In the genomic region with DNA sequence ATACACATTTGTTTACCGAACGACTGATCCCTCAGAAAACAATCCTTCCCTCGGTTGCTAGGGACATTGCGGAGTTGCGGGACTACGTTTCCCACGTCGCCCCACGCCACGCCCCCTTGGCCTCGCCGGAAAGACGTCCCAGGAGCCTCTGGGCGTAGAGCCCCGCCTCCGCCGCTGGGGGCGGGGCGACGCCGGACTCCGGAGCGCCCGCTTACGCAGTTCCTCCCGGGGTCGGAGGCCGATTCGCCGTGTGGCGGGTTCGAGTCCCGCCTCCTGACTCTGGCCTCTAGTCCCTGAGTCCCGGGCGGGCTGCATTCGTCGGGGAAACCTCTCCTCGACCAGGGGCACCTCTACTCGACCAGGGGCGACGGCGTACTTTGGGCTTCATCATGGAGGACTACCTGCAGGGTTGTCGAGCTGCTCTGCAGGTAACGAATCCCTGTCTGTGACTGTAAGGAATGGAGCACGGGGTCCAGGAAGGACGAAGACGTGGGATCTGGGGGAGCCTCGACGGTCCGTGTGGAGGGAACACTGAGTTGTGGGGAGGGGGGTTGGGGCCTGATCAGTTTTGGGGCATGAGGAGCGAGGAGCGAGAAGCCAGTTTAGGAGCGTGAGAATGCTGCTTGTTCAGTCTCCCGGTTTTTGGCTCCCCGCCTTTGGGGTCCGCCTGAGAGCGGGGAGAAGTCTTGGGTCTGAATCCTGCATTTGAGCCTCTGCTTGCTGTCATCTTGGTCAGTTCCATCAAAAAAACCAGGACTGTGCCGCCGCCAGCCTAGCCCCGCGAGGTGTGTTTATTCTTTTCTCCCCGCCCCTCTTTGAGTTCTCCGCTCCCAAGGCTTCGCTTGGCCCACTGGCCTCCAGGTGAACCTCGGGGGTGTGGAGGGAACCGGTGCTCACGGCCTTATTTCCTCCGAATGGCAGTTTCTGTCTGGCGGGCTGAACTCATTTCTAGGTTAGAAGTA, we compare ENCODE assay signal across 8 cellular contexts. TPM values are rescaled to one million over a fixed set of nuclear protein-coding genes. Genes with fewer than 3 reads are reported as not detected.
A peak's percentile ranks its signal among the peaks of the same experiment; 100 is the strongest.
DNase-seq lines count a peak whose midpoint lies in the region; ATAC-seq and TF ChIP-seq lines count a peak whose summit lies in the region.

A gene with protein sequence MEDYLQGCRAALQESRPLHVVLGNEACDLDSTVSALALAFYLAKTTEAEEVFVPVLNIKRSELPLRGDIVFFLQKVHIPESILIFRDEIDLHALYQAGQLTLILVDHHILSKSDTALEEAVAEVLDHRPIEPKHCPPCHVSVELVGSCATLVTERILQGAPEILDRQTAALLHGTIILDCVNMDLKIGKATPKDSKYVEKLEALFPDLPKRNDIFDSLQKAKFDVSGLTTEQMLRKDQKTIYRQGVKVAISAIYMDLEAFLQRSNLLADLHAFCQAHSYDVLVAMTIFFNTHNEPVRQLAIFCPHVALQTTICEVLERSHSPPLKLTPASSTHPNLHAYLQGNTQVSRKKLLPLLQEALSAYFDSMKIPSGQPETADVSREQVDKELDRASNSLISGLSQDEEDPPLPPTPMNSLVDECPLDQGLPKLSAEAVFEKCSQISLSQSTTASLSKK (plus strand): TSS at position 206 of the 962 bp plus-strand sequence. CDS start 184 bp downstream, at position 390.

- H3K9me3 ChIP-seq in Panc1 (ENCODE audit: control insufficient read depth, insufficient read depth, low read depth, low read length) = no peaks in the 10 kb centered on the region
- no peaks in the 10 kb centered on the region for H3K9me3 ChIP-seq in mucosa of rectum (ENCODE audit: control insufficient read depth in 2 of 2, low read length in 2 of 2)

- no peak; the same call in 1 of the 2 replicates for TF ChIP-seq CTCF in KMS-11 (conservative IDR thresholded peaks at IDR 0.05; ENCODE audit: low read depth, low read length)
- no peak for TF ChIP-seq CTCF in Panc1 (IDR thresholded peaks at IDR 0.05)

- DNase-seq in Caki2 (ENCODE audit: low read depth) (peak; percentile 95), Panc1 (ENCODE audit: low read depth, low spot score) (peak; percentile 91), erythroblast (lab: John Stamatoyannopoulos, UW) (peak; percentile 97)
- DNase-seq in activated T-cell treated with anti-CD3 and anti-CD28 coated beads, Interleukin-2, amount 50 U/mL, for 24 hours = peak; percentile 96
- DNase-seq in stimulated activated CD8-positive, alpha-beta memory T cell treated with anti-CD3 and anti-CD28 coated beads, Interleukin-4, amount 100 ng/mL, for 4 hours (ENCODE audit: low read depth in 2 of 2, low spot score in 1 of 2) = peak; percentile 83 to 92

- H3K79me2 ChIP-seq in KMS-11 (ENCODE audit: insufficient read depth, low read depth) = no peaks in the 10 kb centered on the region

- no peaks in the 10 kb centered on the region for H3K9me3 Mint-ChIP-seq in activated T-cell treated with anti-CD3 and anti-CD28 coated beads, Interleukin-2, amount 50 U/mL, for 24 hours

- POLR2A ChIA-PET in Panc1 (lab: Charles Lee) = no interaction called here

- ATAC-seq in GM21529 (IDR thresholded peaks at IDR 0.05; ENCODE audit: unreplicated experiment) (peak; percentile 66), Panc1 (peak; percentile 87)

- H3K36me3 Mint-ChIP-seq in activated T-cell treated with anti-CD3 and anti-CD28 coated beads, Interleukin-2, amount 50 U/mL, for 24 hours (ENCODE audit: low read depth) = peaks cover 25% of the 10 kb centered on the region

- intact Hi-C loops in Panc1 (cut with micrococcal nuclease; ENCODE audit: unreplicated experiment) = no loop called here

- CTCF ChIA-PET in Panc1 (lab: Charles Lee) = interaction anchor here (0.5 kb wide), 1 partner anchor 15 kb away, joined by 9 read pairs; no protein-coding TSS in a partner anchor

- peak within 1 kb of the TSS; percentile 84 for H2AFZ ChIP-seq in KMS-11 (ENCODE audit: low read depth)

- H3K4me3 ChIP-seq in KMS-11 (IDR thresholded peaks at IDR 0.05; ENCODE audit: insufficient read depth, low read depth, low read length) (peak within 1 kb of the TSS; percentile 99), Panc1 (ENCODE audit: low read depth in 2 of 2, low read length in 2 of 2) (peak within 1 kb of the TSS; percentile 91 to 95), mucosa of rectum (ENCODE audit: low read length in 2 of 2) (peak within 1 kb of the TSS; percentile 84 to 90)

- peak within 1 kb of the TSS; percentile 73 for H3K4me2 ChIP-seq in KMS-11

- H3K36me3 ChIP-seq in KMS-11 (ENCODE audit: insufficient read depth) (no peaks in the 10 kb centered on the region), Panc1 (ENCODE audit: control insufficient read depth, insufficient read depth, low read length) (no peaks in the 10 kb centered on the region), mucosa of rectum (ENCODE audit: control insufficient read depth in 2 of 2, insufficient read depth in 2 of 2, low read length in 2 of 2) (no peaks in the 10 kb centered on the region)

- no peaks in the 10 kb centered on the region for H4K20me1 ChIP-seq in KMS-11 (ENCODE audit: insufficient read depth)

- H3K4me1 Mint-ChIP-seq in activated T-cell treated with anti-CD3 and anti-CD28 coated beads, Interleukin-2, amount 50 U/mL, for 24 hours (ENCODE audit: low read depth) = peaks cover 79% of the 10 kb centered on the region

- peak within 1 kb of the TSS; percentile 65 for H3K9ac ChIP-seq in KMS-11
- peak within 1 kb of the TSS; percentile 90 to 92 for H3K9ac ChIP-seq in mucosa of rectum (ENCODE audit: low read depth in 1 of 2, low read length in 2 of 2)

- H3K4me1 ChIP-seq in KMS-11 (ENCODE audit: low read depth, poor library complexity, severe bottlenecking) = peaks cover 58% of the 10 kb centered on the region
- peaks cover 7% of the 10 kb centered on the region for H3K4me1 ChIP-seq in Panc1 (ENCODE audit: control insufficient read depth, insufficient read depth, low read length)
- H3K4me1 ChIP-seq in mucosa of rectum (ENCODE audit: control insufficient read depth in 2 of 2, insufficient read depth in 2 of 2, low read length in 2 of 2) = peaks cover 45% of the 10 kb centered on the region in 2 donors

- peak within 1 kb of the TSS; percentile 94 for H3K27ac Mint-ChIP-seq in activated T-cell treated with anti-CD3 and anti-CD28 coated beads, Interleukin-2, amount 50 U/mL, for 24 hours

- peak; percentile 65 for TF ChIP-seq POLR2A in erythroblast (IDR thresholded peaks at IDR 0.05; ENCODE audit: low read length)

- in situ Hi-C loops in Caki2 (cut with HindIII; ENCODE audit: low pct_unique_long_range_greater_than_20kb, low sequenced_read_pairs) (no loop called here), Panc1 (cut with HindIII; ENCODE audit: low pct_unique_long_range_greater_than_20kb, low sequenced_read_pairs) (no loop called here)

- BruUV-seq in Panc1 (replicated peaks; lab: Mats Ljungman, UMichigan) = TSS peak; percentile 77

- H3K27me3 ChIP-seq in KMS-11 (ENCODE audit: insufficient read depth, low read depth) (no peaks in the 10 kb centered on the region), Panc1 (ENCODE audit: control insufficient read depth, insufficient read depth, low read length) (no peaks in the 10 kb centered on the region), mucosa of rectum (ENCODE audit: control insufficient read depth in 2 of 2, insufficient read depth in 2 of 2, low read length in 2 of 2) (no peaks in the 10 kb centered on the region)

- H3K4me3 Mint-ChIP-seq in activated T-cell treated with anti-CD3 and anti-CD28 coated beads, Interleukin-2, amount 50 U/mL, for 24 hours = peak within 1 kb of the TSS; percentile 95

- no peaks in the 10 kb centered on the region for H3K27me3 Mint-ChIP-seq in activated T-cell treated with anti-CD3 and anti-CD28 coated beads, Interleukin-2, amount 50 U/mL, for 24 hours

- peak within 1 kb of the TSS; percentile 68 for H3K27ac ChIP-seq in KMS-11
- H3K27ac ChIP-seq in Panc1 (ENCODE audit: low read length) = peak within 1 kb of the TSS; percentile 94
- peak within 1 kb of the TSS; percentile 88 to 93 for H3K27ac ChIP-seq in mucosa of rectum (ENCODE audit: low read depth in 2 of 2, low read length in 2 of 2)

RNA-seq across cellular contexts. Expression of the gene that starts here (rescaled TPM):
- 6.9 and 14.4 TPM in 2 replicates for total RNA-seq in Caki2 (2014; rRNA removed; shearing (Covaris generic); ENCODE audit: low replicate concordance)
- 16.2 TPM for total RNA-seq in Panc1 (2021; ENCODE audit: unreplicated experiment)
- polyA plus RNA-seq in Panc1 (2012; ENCODE audit: insufficient read length) = 15.3 TPM

Comparison
In these comparisons a context has a peak if more than half of its experiments do, and no peak if none do; other contexts are left out.
1. Peak in every context shown above with its lines: DNase-seq, ATAC-seq, H3K4me3 ChIP-seq and H3K27ac ChIP-seq.